Comparison of ENCODE assay signal across 32 cellular contexts in genomic region chr3:72750405-72750922, GRCh38.
DNase-seq lines count a peak whose midpoint lies in the region; ATAC-seq and TF ChIP-seq lines count a peak whose summit lies in the region.
"Had no signal": no experiment of that assay in that cellular context is flagged by ENCODE, and none has a peak within 500 bp of the region (broad histone marks: within the 10 kb centered on the region; RNA-seq: fewer than 3 reads in every experiment).

No MANE protein-coding gene starts in this region.

- no peak overlapping the region for H3K4me2 ChIP-seq in neural progenitor cell
- H3K4me2 ChIP-seq in GM23248 (ENCODE audit: unreplicated experiment) = no peak overlapping the region

- H3K4me3 ChIP-seq in CD8-positive, alpha-beta T cell (ENCODE audit: low read depth, low read length) = no peak overlapping the region
- no peak overlapping the region for H3K4me3 ChIP-seq in neural progenitor cell
- H3K4me3 ChIP-seq in GM23248 = no peak overlapping the region
- H3K4me3 ChIP-seq: ascending aorta, cardiac muscle cell, coronary artery, lung, pancreas, Peyer's patch, skin epidermis, suprapubic skin had no signal

- H2AFZ ChIP-seq in neural progenitor cell (replicated peaks) (no peak overlapping the region), GM23248 (no peak overlapping the region)

- CTCF ChIA-PET in CD8-positive, alpha-beta T cell (lab: Charles Lee) = no interaction called here
- CTCF ChIA-PET in WTC11 (lab: Charles Lee) = no interaction called here

- H3K9ac ChIP-seq in neural progenitor cell = no peak overlapping the region
- no peak overlapping the region for H3K9ac ChIP-seq in GM23248

- no peak for DNase-seq in activated T-cell treated with anti-CD3 and anti-CD28 coated beads, Interleukin-2, amount 50 U/mL, for 24 hours
- no peak for DNase-seq in activated T-cell treated with anti-CD3 and anti-CD28 coated beads, Interleukin-2, amount 50 U/mL, for 48 hours
- DNase-seq in CD8-positive, alpha-beta T cell = no peak
- DNase-seq in WTC11 (ENCODE audit: low spot score) (no peak), neural progenitor cell (ENCODE audit: low spot score) (peak; percentile 8), GM23248 (no peak), CD14-positive monocyte (ENCODE audit: low spot score) (no peak)
- DNase-seq: activated CD4-positive, alpha-beta memory T cell treated with anti-CD3 and anti-CD28 coated beads for 36 hours; activated CD4-positive, CD25-positive, alpha-beta regulatory T cell; activated naive CD8-positive, alpha-beta T cell treated with anti-CD3 and anti-CD28 coated beads, Interleukin-2, amount 10 ng/mL, durations not matched to agents 7 days and 5 days; effector memory CD4-positive, alpha-beta T cell; HCEC 1CT; immature natural killer cell; left cardiac atrium; NCI-H146; NCI-H226; NCI-H69; pancreas; Peyer's patch; SHP77 treated with DMSO at 0.1 percent for 48 hours; stimulated activated naive CD4-positive, alpha-beta T cell treated with Interleukin-2 at 50 U/mL for 16 hours; T-helper 9 cell had no signal

- no peak overlapping the region for H3K27ac ChIP-seq in CD8-positive, alpha-beta T cell (ENCODE audit: low read depth, low read length)
- H3K27ac ChIP-seq in neural progenitor cell (no peak overlapping the region), GM23248 (no peak overlapping the region)
- H3K27ac ChIP-seq: ascending aorta, cardiac muscle cell, coronary artery, pancreas, Peyer's patch, skin epidermis, suprapubic skin had no signal

- H3K9me3 ChIP-seq in CD8-positive, alpha-beta T cell (ENCODE audit: low read length) = no peaks in the 10 kb centered on the region
- H3K9me3 ChIP-seq in neural progenitor cell (ENCODE audit: low read depth) (no peaks in the 10 kb centered on the region), GM23248 (ENCODE audit: low read depth) (no peaks in the 10 kb centered on the region)
- H3K9me3 ChIP-seq: ascending aorta, pancreas, Peyer's patch, suprapubic skin had no signal

- no peaks in the 10 kb centered on the region for H3K27me3 ChIP-seq in CD8-positive, alpha-beta T cell (ENCODE audit: insufficient read depth, low read length)
- H3K27me3 ChIP-seq in neural progenitor cell (no peaks in the 10 kb centered on the region), GM23248 (replicated peaks; ENCODE audit: insufficient read depth) (no peaks in the 10 kb centered on the region)
- H3K27me3 ChIP-seq: ascending aorta, cardiac muscle cell, pancreas, Peyer's patch, suprapubic skin had no signal

- no peaks in the 10 kb centered on the region for H3K27me3 Mint-ChIP-seq in activated T-cell treated with anti-CD3 and anti-CD28 coated beads, Interleukin-2, amount 50 U/mL, for 24 hours
- no peaks in the 10 kb centered on the region for H3K27me3 Mint-ChIP-seq in CD8-positive, alpha-beta T cell (ENCODE audit: low read depth)
- H3K27me3 Mint-ChIP-seq in WTC11 (ENCODE audit: low read depth) (no peaks in the 10 kb centered on the region), neural progenitor cell (ENCODE audit: insufficient read depth, low read depth) (peaks cover 2% of the 10 kb centered on the region), CD14-positive monocyte (ENCODE audit: low read depth in 3 of 3) (peaks cover 9 to 28% (median 14%) of the 10 kb centered on the region in 3 donors)
- H3K27me3 Mint-ChIP-seq: activated CD4-positive, alpha-beta memory T cell treated with anti-CD3 and anti-CD28 coated beads for 36 hours; activated naive CD8-positive, alpha-beta T cell treated with anti-CD3 and anti-CD28 coated beads, Interleukin-2, amount 10 ng/mL, durations not matched to agents 7 days and 5 days; activated T-helper 17 cell treated with anti-CD3 and anti-CD28 coated beads, Interleukin-2, amount 50 U/mL, for 72 hours had no signal

- H3F3A ChIP-seq in neural progenitor cell (ENCODE audit: low read depth) = no peaks in the 10 kb centered on the region
- H3F3A ChIP-seq in GM23248 (ENCODE audit: insufficient read depth) = no peaks in the 10 kb centered on the region

- 82 to 85% methylated on average over 4 of the region's 4 CpGs for WGBS in GM23248 (ENCODE audit: low coverage in 1 of 2, low lambda C conversion rate in 2 of 2, missing lambda C conversion rate in 2 of 2), 2 experiments

- no peak for TF ChIP-seq CTCF in CD8-positive, alpha-beta T cell (IDR thresholded peaks at IDR 0.05)
- TF ChIP-seq CTCF in WTC11 (IDR thresholded peaks at IDR 0.05) = no peak
- TF ChIP-seq CTCF in neural progenitor cell (IDR thresholded peaks at IDR 0.05) = no peak
- TF ChIP-seq CTCF in CD14-positive monocyte (IDR thresholded peaks at IDR 0.05) = no peak

- ATAC-seq in CD8-positive, alpha-beta T cell = no peak
- no peak for ATAC-seq in WTC11
- ATAC-seq in GM18498 (IDR thresholded peaks at IDR 0.05; ENCODE audit: unreplicated experiment) = no peak
- ATAC-seq: activated T-helper 17 cell treated with anti-CD3 and anti-CD28 coated beads, Interleukin-2, amount 50 U/mL, for 72 hours; HepG2; left cardiac atrium; pancreas had no signal

- POLR2A ChIA-PET in CD8-positive, alpha-beta T cell (lab: Charles Lee) = interaction anchor here (1.1 kb wide), 1 partner anchor 11 kb away, joined by 5 read pairs; no protein-coding TSS in a partner anchor
- POLR2A ChIA-PET in WTC11 (lab: Charles Lee) = interaction anchor here (0.6 kb wide), 1 partner anchor 190 kb away, joined by 3 read pairs; no protein-coding TSS in a partner anchor

- peaks cover 37% of the 10 kb centered on the region for H3K4me1 Mint-ChIP-seq in activated T-cell treated with anti-CD3 and anti-CD28 coated beads, Interleukin-2, amount 50 U/mL, for 24 hours (ENCODE audit: low read depth)
- peaks cover 39% of the 10 kb centered on the region for H3K4me1 Mint-ChIP-seq in CD8-positive, alpha-beta T cell (ENCODE audit: low read depth)
- peaks cover 11% of the 10 kb centered on the region for H3K4me1 Mint-ChIP-seq in WTC11
- H3K4me1 Mint-ChIP-seq in neural progenitor cell = peaks cover 10% of the 10 kb centered on the region
- peaks cover 26% of the 10 kb centered on the region for H3K4me1 Mint-ChIP-seq in CD14-positive monocyte
- H3K4me1 Mint-ChIP-seq: activated T-helper 17 cell treated with anti-CD3 and anti-CD28 coated beads, Interleukin-2, amount 50 U/mL, for 72 hours; neural crest cell had no signal

- intact Hi-C loops in CD8-positive, alpha-beta T cell (cut with DNase I, micrococcal nuclease) = loop anchor here (10.0 kb wide), 3 partner anchors 244 to 1026 kb away; partner anchors contain the start of genes EIF4E3 (in 1 of the 2), PPP4R2 (in 1 of the 2) and RYBP (in 1 of the 2)
- intact Hi-C loops in CD14-positive monocyte (cut with micrococcal nuclease) = no loop called here

- in situ Hi-C loops in GM23248 (cut with MboI) = no loop called here

- H3K36me3 ChIP-seq in CD8-positive, alpha-beta T cell (ENCODE audit: insufficient read depth, low read length) = no peaks in the 10 kb centered on the region
- H3K36me3 ChIP-seq in neural progenitor cell (no peaks in the 10 kb centered on the region), GM23248 (ENCODE audit: low read depth) (no peaks in the 10 kb centered on the region)
- H3K36me3 ChIP-seq: cardiac muscle cell, pancreas, Peyer's patch, suprapubic skin had no signal

- H3K4me1 ChIP-seq in CD8-positive, alpha-beta T cell (ENCODE audit: insufficient read depth, low read length) = peaks cover 36% of the 10 kb centered on the region
- H3K4me1 ChIP-seq in neural progenitor cell (peaks cover 2% of the 10 kb centered on the region), GM23248 (ENCODE audit: insufficient read depth) (no peaks in the 10 kb centered on the region)
- H3K4me1 ChIP-seq: ascending aorta, pancreas, suprapubic skin had no signal

- H4K20me1 ChIP-seq in neural progenitor cell (ENCODE audit: low read depth) (no peaks in the 10 kb centered on the region), GM23248 (ENCODE audit: insufficient read depth) (no peaks in the 10 kb centered on the region)

- H3K9me2 ChIP-seq in GM23248 (ENCODE audit: insufficient read depth) = no peaks in the 10 kb centered on the region

- no peak overlapping the region for H3K4me3 Mint-ChIP-seq in activated T-cell treated with anti-CD3 and anti-CD28 coated beads, Interleukin-2, amount 50 U/mL, for 24 hours
- no peak overlapping the region for H3K4me3 Mint-ChIP-seq in CD8-positive, alpha-beta T cell
- H3K4me3 Mint-ChIP-seq in WTC11 = no peak overlapping the region
- H3K4me3 Mint-ChIP-seq in neural progenitor cell = no peak overlapping the region
- no peak overlapping the region for H3K4me3 Mint-ChIP-seq in CD14-positive monocyte
- H3K4me3 Mint-ChIP-seq: activated CD4-positive, alpha-beta memory T cell treated with anti-CD3 and anti-CD28 coated beads for 36 hours; activated naive CD8-positive, alpha-beta T cell treated with anti-CD3 and anti-CD28 coated beads, Interleukin-2, amount 10 ng/mL, durations not matched to agents 7 days and 5 days; activated T-helper 17 cell treated with anti-CD3 and anti-CD28 coated beads, Interleukin-2, amount 50 U/mL, for 72 hours; immature natural killer cell; neural crest cell had no signal

- no peaks in the 10 kb centered on the region for H3K9me3 Mint-ChIP-seq in activated T-cell treated with anti-CD3 and anti-CD28 coated beads, Interleukin-2, amount 50 U/mL, for 24 hours
- no peaks in the 10 kb centered on the region for H3K9me3 Mint-ChIP-seq in CD8-positive, alpha-beta T cell
- H3K9me3 Mint-ChIP-seq in WTC11 (no peaks in the 10 kb centered on the region), neural progenitor cell (no peaks in the 10 kb centered on the region), CD14-positive monocyte (peaks cover 0 to 3% (median 0%) of the 10 kb centered on the region in 7 donors)
- H3K9me3 Mint-ChIP-seq: activated CD4-positive, alpha-beta memory T cell treated with anti-CD3 and anti-CD28 coated beads for 36 hours; activated naive CD8-positive, alpha-beta T cell treated with anti-CD3 and anti-CD28 coated beads, Interleukin-2, amount 10 ng/mL, durations not matched to agents 7 days and 5 days; activated T-helper 17 cell treated with anti-CD3 and anti-CD28 coated beads, Interleukin-2, amount 50 U/mL, for 72 hours; immature natural killer cell; neural crest cell had no signal

- H3K27ac Mint-ChIP-seq in activated T-cell treated with anti-CD3 and anti-CD28 coated beads, Interleukin-2, amount 50 U/mL, for 24 hours = peak overlapping the region; percentile 29
- H3K27ac Mint-ChIP-seq in CD8-positive, alpha-beta T cell = peak overlapping the region; percentile 60
- H3K27ac Mint-ChIP-seq in WTC11 (peak overlapping the region; percentile 42; the same call in 1 of the 2 replicates), neural progenitor cell (no peak overlapping the region), CD14-positive monocyte (no peak overlapping the region)
- H3K27ac Mint-ChIP-seq: activated CD4-positive, alpha-beta memory T cell treated with anti-CD3 and anti-CD28 coated beads for 36 hours; activated naive CD8-positive, alpha-beta T cell treated with anti-CD3 and anti-CD28 coated beads, Interleukin-2, amount 10 ng/mL, durations not matched to agents 7 days and 5 days; activated T-helper 17 cell treated with anti-CD3 and anti-CD28 coated beads, Interleukin-2, amount 50 U/mL, for 72 hours; immature natural killer cell had no signal

- peaks cover 58% of the 10 kb centered on the region for H3K36me3 Mint-ChIP-seq in activated T-cell treated with anti-CD3 and anti-CD28 coated beads, Interleukin-2, amount 50 U/mL, for 24 hours (ENCODE audit: low read depth)
- H3K36me3 Mint-ChIP-seq in CD8-positive, alpha-beta T cell = peaks cover 22% of the 10 kb centered on the region
- 0 out of 2 replicates have a peak, but pooled peaks cover 2% of the 10 kb centered on the region for H3K36me3 Mint-ChIP-seq in WTC11
- H3K36me3 Mint-ChIP-seq in neural progenitor cell = no peaks in the 10 kb centered on the region
- peaks cover 29 to 35% of the 10 kb centered on the region in 2 donors for H3K36me3 Mint-ChIP-seq in CD14-positive monocyte

- H3K79me2 ChIP-seq in neural progenitor cell (ENCODE audit: low read depth) (no peaks in the 10 kb centered on the region), GM23248 (ENCODE audit: insufficient read depth) (no peaks in the 10 kb centered on the region)

Comparison
In these comparisons a context has a peak if more than half of its experiments do, and no peak if none do; other contexts are left out.
1. H3K27ac Mint-ChIP-seq: peak in activated T-cell treated with anti-CD3 and anti-CD28 coated beads, Interleukin-2, amount 50 U/mL, for 24 hours (single experiment), CD8-positive, alpha-beta T cell (single experiment) and WTC11 (single experiment); none in neural progenitor cell (single experiment) and CD14-positive monocyte (0 of 7).
2. intact Hi-C loops: an anchor here in CD8-positive, alpha-beta T cell (10.0 kb wide); none called in CD14-positive monocyte.